Comparison of ENCODE assay signal across 8 cellular contexts in genomic region chr6:148701393-148701774, GRCh38. TPM values are rescaled to one million over a fixed set of nuclear protein-coding genes. Genes with fewer than 3 reads are reported as not detected.
DNase-seq lines count a peak whose midpoint lies in the region; ATAC-seq, FAIRE-seq and TF ChIP-seq lines count a peak whose summit lies in the region.

No MANE protein-coding gene starts in this region.

- in situ Hi-C loops in mammary epithelial cell (cut with MboI; ENCODE audit: low sequenced_read_pairs in 2 of 2) = no loop called here

- H3K4me3 ChIP-seq in mammary epithelial cell (replicated peaks in 1 of 3; ENCODE audit: insufficient read depth in 1 of 3, low read depth in 2 of 3, low read length in 3 of 3) = no peak overlapping the region
- peak overlapping the region; percentile 46 for H3K4me3 ChIP-seq in psoas muscle
- H3K4me3 ChIP-seq in H7 (ENCODE audit: insufficient read depth, low read depth, low read length) = no peak overlapping the region

- ATAC-seq in HG02798 (IDR thresholded peaks at IDR 0.05; ENCODE audit: poor library complexity, unreplicated experiment) (peak; percentile 7), psoas muscle (no peak), omental fat pad (ENCODE audit: low FRiP score) (no peak)

- no peaks in the 10 kb centered on the region for H3K27me3 ChIP-seq in mammary epithelial cell (ENCODE audit: insufficient read depth, low read length)
- no peaks in the 10 kb centered on the region for H3K27me3 ChIP-seq in psoas muscle (ENCODE audit: insufficient read depth in 3 of 3, low read length in 2 of 3)
- H3K27me3 ChIP-seq in H7 (ENCODE audit: control insufficient read depth, insufficient read depth, low read length) = no peaks in the 10 kb centered on the region

- no peaks in the 10 kb centered on the region for H3K9me3 ChIP-seq in mammary epithelial cell (replicated peaks; ENCODE audit: insufficient read depth, low read length)
- no peaks in the 10 kb centered on the region for H3K9me3 ChIP-seq in psoas muscle

- TF ChIP-seq CTCF in mammary epithelial cell (conservative IDR thresholded peaks at IDR 0.05 in 1 of 2, IDR thresholded peaks at IDR 0.05 in 1 of 2; ENCODE audit: extremely low read depth in 1 of 2, insufficient read depth in 1 of 2, low read depth in 1 of 2, low read length in 2 of 2) (no peak), psoas muscle (IDR thresholded peaks at IDR 0.05) (no peak), omental fat pad (IDR thresholded peaks at IDR 0.05) (no peak)

- no peaks in the 10 kb centered on the region for H3K79me2 ChIP-seq in mammary epithelial cell (ENCODE audit: insufficient read depth, low read length)

- DNase-seq in GM12891 (ENCODE audit: insufficient read length, low spot score) (no peak), mammary epithelial cell (no peak), psoas muscle (no peak), H7 (no peak), COR-L47 (lab: John Stamatoyannopoulos, UW) (no peak), NCI-H2081 treated with DMSO at 0.1 percent for 48 hours (lab: John Stamatoyannopoulos, UW) (no peak), omental fat pad (ENCODE audit: low spot score) (no peak)

- TF ChIP-seq POLR2A in GM12891 (IDR thresholded peaks at IDR 0.05; ENCODE audit: low read depth, low read length) = no peak

- H3K9ac ChIP-seq in mammary epithelial cell (ENCODE audit: insufficient read depth, low read length) = no peak overlapping the region

- no peak for FAIRE-seq in GM12891 (lab: Jason Lieb, UNC)

- no peaks in the 10 kb centered on the region for H4K20me1 ChIP-seq in mammary epithelial cell (ENCODE audit: insufficient read depth, low read length)

- CTCF ChIA-PET in mammary epithelial cell (lab: Charles Lee; ENCODE audit: low non-redundant PET) = no interaction called here

- dilution Hi-C loops in mammary epithelial cell (cut with HindIII; ENCODE audit: low sequenced_read_pairs) = no loop called here

- H3K4me1 ChIP-seq in mammary epithelial cell (ENCODE audit: insufficient read depth, low read length) (peaks cover 8% of the 10 kb centered on the region), psoas muscle (no peaks in the 10 kb centered on the region)

- intact Hi-C loops in mammary epithelial cell (cut with micrococcal nuclease) = no loop called here
- intact Hi-C loops in psoas muscle (cut with DNase I) = loop anchor here (2.0 to 5.0 kb wide), 2 partner anchors 123 to 124 kb away; no protein-coding TSS in a partner anchor

- peak overlapping the region; percentile 88 for H3K4me2 ChIP-seq in mammary epithelial cell (ENCODE audit: insufficient read depth, low read depth, low read length)

- no TSS peak for BruUV-seq in mammary epithelial cell (replicated peaks; lab: Mats Ljungman, UMichigan)

- peak overlapping the region; percentile 79 for H2AFZ ChIP-seq in mammary epithelial cell (ENCODE audit: low read depth, low read length)

- WGBS in mammary epithelial cell (ENCODE audit: low coverage, missing lambda C conversion rate) = 100% methylated on average over 3 of the region's 3 CpGs
- WGBS in psoas muscle, 3 donors = 50 to 68% (median 54%) methylated on average over 3 of the region's 3 CpGs

- H3K36me3 ChIP-seq in mammary epithelial cell (ENCODE audit: insufficient read depth, low read length) (no peaks in the 10 kb centered on the region), psoas muscle (ENCODE audit: insufficient read depth in 1 of 2, low read depth in 1 of 2) (no peaks in the 10 kb centered on the region), H7 (replicated peaks; ENCODE audit: control insufficient read depth, insufficient read depth, low read length) (no peaks in the 10 kb centered on the region)

- H3K27ac ChIP-seq in mammary epithelial cell (ENCODE audit: insufficient read depth, low read depth, low read length) (no peak overlapping the region), psoas muscle (no peak overlapping the region)

TF ChIP-seq in GM12891, 5 proteins besides CTCF, POLR2A, EP300 and RAD21:
- peak; percentile 45; the same call in 1 of the 2 replicates for TF ChIP-seq POLR2AphosphoS5 (IDR thresholded peaks at IDR 0.05; ENCODE audit: low read depth, low read length)
- no peak for TF ChIP-seq PAX5 (IDR thresholded peaks at IDR 0.05; ENCODE audit: insufficient read depth, low read length, severe bottlenecking)
TF ChIP-seq in GM12891: peak in this region for 1.

RNA-seq across cellular contexts. Expression of gene UST, which starts 45.4 kb away (rescaled TPM):
- 9.5 TPM for polyA plus RNA-seq in GM12891 (2012; ENCODE audit: low read depth, missing spikeins)
- total RNA-seq in mammary epithelial cell = 10 to 100 TPM; 13.0 to 22.2 TPM
- polyA plus RNA-seq in mammary epithelial cell = 6.2 TPM
- polyA minus RNA-seq in mammary epithelial cell = 12.5 TPM
- 1 to 10 TPM; 1.2 to 2.3 (median 2.0) TPM for total RNA-seq in psoas muscle
- polyA plus RNA-seq in psoas muscle = 1 to 10 TPM in 2 of 3 donors, under 1 TPM in 1; 0.79 to 2.6 (median 1.3) TPM
- total RNA-seq in H7 (2014; rRNA removed; shearing (Covaris generic)) = 32.6 and 35.1 TPM in 2 replicates
- total RNA-seq in omental fat pad = 10 to 100 TPM in 3 of 4 donors, 1 to 10 TPM in 1; 9.2 to 20.8 (median 15.0) TPM
